Comparison of ENCODE assay signal across 1 cellular context in genomic region chr19:51607920-51608562, GRCh38.
A peak's percentile ranks its signal among the peaks of the same experiment; 100 is the strongest.
TF ChIP-seq lines count a peak whose summit lies in the region.

No MANE protein-coding gene starts in this region.

TF ChIP-seq in HepG2, 621 proteins besides CTCF, POLR2A, EP300 and RAD21 (continued from another document and continues in another):
- TF ChIP-seq NFIC (IDR thresholded peaks at IDR 0.05; ENCODE audit: low read length) (no peak), ZNF850 (CRISPR knock-in tag; conservative IDR thresholded peaks at IDR 0.05) (no peak), ZNF547 (CRISPR knock-in tag; IDR thresholded peaks at IDR 0.05) (peak; percentile 81; the same call in 1 of the 2 replicates), PAWR (CRISPR knock-in tag; IDR thresholded peaks at IDR 0.05; ENCODE audit: borderline replicate concordance) (no peak), ZBTB44 (CRISPR knock-in tag; IDR thresholded peaks at IDR 0.05) (peak; percentile 96), SMYD3 (CRISPR knock-in tag; IDR thresholded peaks at IDR 0.05) (no peak; the same call in 1 of the 2 replicates), ZBTB42 (CRISPR knock-in tag; IDR thresholded peaks at IDR 0.05) (no peak), HDAC6 (IDR thresholded peaks at IDR 0.05; ENCODE audit: low read depth, low read length) (no peak), CEBPB (IDR thresholded peaks at IDR 0.05; ENCODE audit: borderline replicate concordance, low read depth, low read length) (no peak), FOXP1 (IDR thresholded peaks at IDR 0.05) (no peak), FOXP1 (CRISPR knock-in tag; IDR thresholded peaks at IDR 0.05) (peak; percentile 31; the same call in 1 of the 2 replicates), KDM3A (CRISPR knock-in tag; IDR thresholded peaks at IDR 0.05; ENCODE audit: low read depth) (peak; percentile 50; the same call in 1 of the 2 replicates), PRDM4 (CRISPR knock-in tag; IDR thresholded peaks at IDR 0.05; ENCODE audit: borderline replicate concordance) (peak; percentile 94), HES4 (CRISPR knock-in tag; IDR thresholded peaks at IDR 0.05; ENCODE audit: borderline replicate concordance) (peak; percentile 96), MXD1 (CRISPR knock-in tag; IDR thresholded peaks at IDR 0.05) (peak; percentile 77; the same call in 1 of the 2 replicates), ZNF367 (CRISPR knock-in tag; IDR thresholded peaks at IDR 0.05; ENCODE audit: borderline replicate concordance) (peak; percentile 93; the same call in 1 of the 2 replicates), ZNF788 (CRISPR knock-in tag; IDR thresholded peaks at IDR 0.05; ENCODE audit: borderline replicate concordance) (peak; percentile 83; the same call in 1 of the 2 replicates), ZNF772 (CRISPR knock-in tag; IDR thresholded peaks at IDR 0.05) (peak; percentile 98), KDM6A (CRISPR knock-in tag; IDR thresholded peaks at IDR 0.05; ENCODE audit: low read depth) (no peak), IKZF5 (CRISPR knock-in tag; IDR thresholded peaks at IDR 0.05) (peak; percentile 90; the same call in 1 of the 2 replicates), ZNF713 (CRISPR knock-in tag; IDR thresholded peaks at IDR 0.05) (no peak), SRY (CRISPR knock-in tag; IDR thresholded peaks at IDR 0.05) (peak; percentile 97), PBX2 (CRISPR knock-in tag; IDR thresholded peaks at IDR 0.05) (no peak), RBM22 (optimal IDR thresholded peaks at IDR 0.05; ENCODE audit: low read length) (no peak), ETV6 (CRISPR knock-in tag; conservative IDR thresholded peaks at IDR 0.05) (peak; percentile 96), MED1 (CRISPR knock-in tag; IDR thresholded peaks at IDR 0.05) (peak; percentile 65; the same call in 1 of the 2 replicates), CBX2 (IDR thresholded peaks at IDR 0.05; ENCODE audit: low read depth, low read length) (no peak), CBX2 (CRISPR knock-in tag; IDR thresholded peaks at IDR 0.05; ENCODE audit: low read depth) (no peak), ZNF543 (CRISPR knock-in tag; IDR thresholded peaks at IDR 0.05) (no peak), BATF2 (CRISPR knock-in tag; IDR thresholded peaks at IDR 0.05) (peak; percentile 85), ZNF782 (CRISPR knock-in tag; IDR thresholded peaks at IDR 0.05; ENCODE audit: borderline replicate concordance) (peak; percentile 60; the same call in 1 of the 2 replicates), ZNF766 (CRISPR knock-in tag; IDR thresholded peaks at IDR 0.05; ENCODE audit: borderline replicate concordance) (peak; percentile 84; the same call in 1 of the 2 replicates), GRHL1 (CRISPR knock-in tag; conservative IDR thresholded peaks at IDR 0.05) (no peak), SP4 (CRISPR knock-in tag; IDR thresholded peaks at IDR 0.05) (peak; percentile 44; the same call in 1 of the 2 replicates), MNT (IDR thresholded peaks at IDR 0.05) (no peak), HBP1 (CRISPR knock-in tag; IDR thresholded peaks at IDR 0.05; ENCODE audit: low read depth) (peak; percentile 91)
- TF ChIP-seq, protein P1, sequence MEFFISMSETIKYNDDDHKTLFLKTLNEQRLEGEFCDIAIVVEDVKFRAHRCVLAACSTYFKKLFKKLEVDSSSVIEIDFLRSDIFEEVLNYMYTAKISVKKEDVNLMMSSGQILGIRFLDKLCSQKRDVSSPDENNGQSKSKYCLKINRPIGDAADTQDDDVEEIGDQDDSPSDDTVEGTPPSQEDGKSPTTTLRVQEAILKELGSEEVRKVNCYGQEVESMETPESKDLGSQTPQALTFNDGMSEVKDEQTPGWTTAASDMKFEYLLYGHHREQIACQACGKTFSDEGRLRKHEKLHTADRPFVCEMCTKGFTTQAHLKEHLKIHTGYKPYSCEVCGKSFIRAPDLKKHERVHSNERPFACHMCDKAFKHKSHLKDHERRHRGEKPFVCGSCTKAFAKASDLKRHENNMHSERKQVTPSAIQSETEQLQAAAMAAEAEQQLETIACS (CRISPR knock-in tag; IDR thresholded peaks at IDR 0.05), result no peak
- TF ChIP-seq, protein P2, sequence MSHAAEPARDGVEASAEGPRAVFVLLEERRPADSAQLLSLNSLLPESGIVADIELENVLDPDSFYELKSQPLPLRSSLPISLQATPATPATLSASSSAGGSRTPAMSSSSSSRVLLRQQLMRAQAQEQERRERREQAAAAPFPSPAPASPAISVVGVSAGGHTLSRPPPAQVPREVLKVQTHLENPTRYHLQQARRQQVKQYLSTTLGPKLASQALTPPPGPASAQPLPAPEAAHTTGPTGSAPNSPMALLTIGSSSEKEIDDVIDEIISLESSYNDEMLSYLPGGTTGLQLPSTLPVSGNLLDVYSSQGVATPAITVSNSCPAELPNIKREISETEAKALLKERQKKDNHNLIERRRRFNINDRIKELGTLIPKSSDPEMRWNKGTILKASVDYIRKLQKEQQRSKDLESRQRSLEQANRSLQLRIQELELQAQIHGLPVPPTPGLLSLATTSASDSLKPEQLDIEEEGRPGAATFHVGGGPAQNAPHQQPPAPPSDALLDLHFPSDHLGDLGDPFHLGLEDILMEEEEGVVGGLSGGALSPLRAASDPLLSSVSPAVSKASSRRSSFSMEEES (CRISPR knock-in tag; IDR thresholded peaks at IDR 0.05), result peak; percentile 90
- TF ChIP-seq, protein P3, sequence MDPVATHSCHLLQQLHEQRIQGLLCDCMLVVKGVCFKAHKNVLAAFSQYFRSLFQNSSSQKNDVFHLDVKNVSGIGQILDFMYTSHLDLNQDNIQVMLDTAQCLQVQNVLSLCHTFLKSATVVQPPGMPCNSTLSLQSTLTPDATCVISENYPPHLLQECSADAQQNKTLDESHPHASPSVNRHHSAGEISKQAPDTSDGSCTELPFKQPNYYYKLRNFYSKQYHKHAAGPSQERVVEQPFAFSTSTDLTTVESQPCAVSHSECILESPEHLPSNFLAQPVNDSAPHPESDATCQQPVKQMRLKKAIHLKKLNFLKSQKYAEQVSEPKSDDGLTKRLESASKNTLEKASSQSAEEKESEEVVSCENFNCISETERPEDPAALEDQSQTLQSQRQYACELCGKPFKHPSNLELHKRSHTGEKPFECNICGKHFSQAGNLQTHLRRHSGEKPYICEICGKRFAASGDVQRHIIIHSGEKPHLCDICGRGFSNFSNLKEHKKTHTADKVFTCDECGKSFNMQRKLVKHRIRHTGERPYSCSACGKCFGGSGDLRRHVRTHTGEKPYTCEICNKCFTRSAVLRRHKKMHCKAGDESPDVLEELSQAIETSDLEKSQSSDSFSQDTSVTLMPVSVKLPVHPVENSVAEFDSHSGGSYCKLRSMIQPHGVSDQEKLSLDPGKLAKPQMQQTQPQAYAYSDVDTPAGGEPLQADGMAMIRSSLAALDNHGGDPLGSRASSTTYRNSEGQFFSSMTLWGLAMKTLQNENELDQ (CRISPR knock-in tag; IDR thresholded peaks at IDR 0.05; ENCODE audit: borderline replicate concordance), result peak; percentile 99
